ENCODE assay signal across 11 cellular contexts in genomic region chr6:35214869-35215664, GRCh38. TPM values are rescaled to one million over a fixed set of nuclear protein-coding genes. Genes with fewer than 3 reads are reported as not detected.
DNase-seq lines count a peak whose midpoint lies in the region; ATAC-seq and TF ChIP-seq lines count a peak whose summit lies in the region.
"Had no signal": no experiment of that assay in that cellular context is flagged by ENCODE, and none has a peak within 500 bp of the region (broad histone marks: within the 10 kb centered on the region; RNA-seq: fewer than 3 reads in every experiment).

No MANE protein-coding gene starts in this region.

- H3K4me3 ChIP-seq in ectodermal cell (ENCODE audit: insufficient read depth, low read depth, low read length): peak overlapping the region; percentile 76
- peak overlapping the region in 1 of 2 experiments; percentile 82 for H3K4me3 ChIP-seq in mesenchymal stem cell (ENCODE audit: insufficient read depth in 1 of 2, low read depth in 1 of 2, low read length in 2 of 2)

- no peaks in the 10 kb centered on the region for H3K79me1 ChIP-seq in mesenchymal stem cell (replicated peaks; ENCODE audit: low read length, poor library complexity, severe bottlenecking)

- no peak overlapping the region for H3K27ac Mint-ChIP-seq in activated naive CD8-positive, alpha-beta T cell
- H3K27ac Mint-ChIP-seq in activated naive CD8-positive, alpha-beta T cell treated with anti-CD3 and anti-CD28 coated beads for 36 hours: no peak overlapping the region
- peak overlapping the region; percentile 76 for H3K27ac Mint-ChIP-seq in type B pancreatic cell

- H3K27me3 Mint-ChIP-seq in activated naive CD8-positive, alpha-beta T cell: peaks cover 42% of the 10 kb centered on the region
- peaks cover 75% of the 10 kb centered on the region for H3K27me3 Mint-ChIP-seq in activated naive CD8-positive, alpha-beta T cell treated with anti-CD3 and anti-CD28 coated beads for 36 hours
- H3K27me3 Mint-ChIP-seq in type B pancreatic cell: peaks cover 23% of the 10 kb centered on the region

- no peak overlapping the region for H3K18ac ChIP-seq in mesenchymal stem cell (ENCODE audit: low read depth in 1 of 2, low read length in 2 of 2)

- no peak overlapping the region for H2BK15ac ChIP-seq in mesenchymal stem cell (ENCODE audit: low read depth, poor library complexity, severe bottlenecking)

- H4K8ac ChIP-seq in mesenchymal stem cell (ENCODE audit: low read length): no peak overlapping the region

- H3K27ac ChIP-seq in ectodermal cell (ENCODE audit: insufficient read depth, low read depth, low read length, poor library complexity, severe bottlenecking): no peak overlapping the region
- H3K27ac ChIP-seq in mesenchymal stem cell (ENCODE audit: low read length, poor library complexity, severe bottlenecking): no peak overlapping the region
- H3K27ac ChIP-seq: transverse colon had no signal

- H3K4me1 Mint-ChIP-seq in activated naive CD8-positive, alpha-beta T cell (ENCODE audit: low read depth): peaks cover 9% of the 10 kb centered on the region
- H3K4me1 Mint-ChIP-seq in activated naive CD8-positive, alpha-beta T cell treated with anti-CD3 and anti-CD28 coated beads for 36 hours: no peaks in the 10 kb centered on the region
- peaks cover 44% of the 10 kb centered on the region for H3K4me1 Mint-ChIP-seq in type B pancreatic cell (ENCODE audit: unreplicated experiment)

- H2BK120ac ChIP-seq in mesenchymal stem cell (ENCODE audit: low read depth, low read length): no peak overlapping the region

- no peak overlapping the region for H3K14ac ChIP-seq in mesenchymal stem cell (ENCODE audit: low read length in 2 of 2)

- no peak overlapping the region for H2BK5ac ChIP-seq in mesenchymal stem cell (ENCODE audit: low read depth, low read length, poor library complexity, severe bottlenecking)

- no peak overlapping the region for H3K4ac ChIP-seq in mesenchymal stem cell (ENCODE audit: low read depth in 1 of 2, low read length in 2 of 2)

- H3K9me3 Mint-ChIP-seq in activated naive CD8-positive, alpha-beta T cell (ENCODE audit: low read depth): no peaks in the 10 kb centered on the region
- no peaks in the 10 kb centered on the region for H3K9me3 Mint-ChIP-seq in activated naive CD8-positive, alpha-beta T cell treated with anti-CD3 and anti-CD28 coated beads for 36 hours
- no peaks in the 10 kb centered on the region for H3K9me3 Mint-ChIP-seq in type B pancreatic cell

- H3K36me3 Mint-ChIP-seq in activated naive CD8-positive, alpha-beta T cell: peaks cover 4% of the 10 kb centered on the region
- no peaks in the 10 kb centered on the region for H3K36me3 Mint-ChIP-seq in activated naive CD8-positive, alpha-beta T cell treated with anti-CD3 and anti-CD28 coated beads for 36 hours
- no peaks in the 10 kb centered on the region for H3K36me3 Mint-ChIP-seq in type B pancreatic cell

- peak overlapping the region; percentile 94 for H3K4me2 ChIP-seq in mesenchymal stem cell (ENCODE audit: low read length, poor library complexity, severe bottlenecking)

- H3K27me3 ChIP-seq in ectodermal cell (ENCODE audit: control insufficient read depth, insufficient read depth, low read length, poor library complexity, severe bottlenecking) (peaks cover 13% of the 10 kb centered on the region), mesenchymal stem cell (ENCODE audit: control insufficient read depth in 1 of 2, insufficient read depth in 1 of 2, low read length in 2 of 2) (peaks cover 34 to 62% of the 10 kb centered on the region in 2 experiments)

- no peak for DNase-seq in activated naive CD8-positive, alpha-beta T cell treated with anti-CD3 and anti-CD28 coated beads for 36 hours
- DNase-seq in mesenchymal stem cell: no peak
- no peak for DNase-seq in type B pancreatic cell (ENCODE audit: extremely low spot score, unreplicated experiment)
- DNase-seq in DMS53 treated with DMSO at 0.1 percent for 48 hours (lab: John Stamatoyannopoulos, UW; ENCODE audit: unreplicated experiment): no peak
- no peak for DNase-seq in DMS79 treated with DMSO at 0.1 percent for 48 hours (lab: John Stamatoyannopoulos, UW)
- DNase-seq: activated naive CD4-positive, alpha-beta T cell treated with Interleukin-2 at 50 U/mL for 16 hours; stimulated activated CD4-positive, alpha-beta T cell treated with anti-CD3 and anti-CD28 coated beads, Interleukin-2, amount 100 ng/mL, for 48 hours; transverse colon had no signal

- 4 to 5% methylated on average over 12 to 17 of the region's 18 CpGs for WGBS in ectodermal cell, 2 experiments
- 10% methylated on average over 6 of the region's 18 CpGs for WGBS in mesenchymal stem cell

- H3K36me3 ChIP-seq in ectodermal cell (ENCODE audit: control insufficient read depth, insufficient read depth, low read length) (no peaks in the 10 kb centered on the region), mesenchymal stem cell (ENCODE audit: control insufficient read depth in 1 of 2, insufficient read depth in 2 of 2, low read depth in 1 of 2, low read length in 2 of 2) (no peaks in the 10 kb centered on the region)
- H3K36me3 ChIP-seq: transverse colon had no signal

- no peak overlapping the region for H3K23ac ChIP-seq in mesenchymal stem cell (ENCODE audit: low read length in 2 of 2)

- peak overlapping the region; percentile 25 for H3K9ac ChIP-seq in mesenchymal stem cell (ENCODE audit: low read length)

- peaks cover 59% of the 10 kb centered on the region for H3K4me1 ChIP-seq in ectodermal cell (ENCODE audit: control insufficient read depth, insufficient read depth, low read length)
- H3K4me1 ChIP-seq in mesenchymal stem cell (ENCODE audit: control insufficient read depth, insufficient read depth, low read depth, low read length): peaks cover 22% of the 10 kb centered on the region

- H2AFZ ChIP-seq in mesenchymal stem cell (ENCODE audit: low read depth, low read length): no peak overlapping the region

- no peak for TF ChIP-seq CTCF in type B pancreatic cell (conservative IDR thresholded peaks at IDR 0.05)

- H2BK12ac ChIP-seq in mesenchymal stem cell (ENCODE audit: low read length in 2 of 2): no peak overlapping the region

- no peak overlapping the region for H2AK5ac ChIP-seq in mesenchymal stem cell (ENCODE audit: low read length, severe bottlenecking)

- H4K91ac ChIP-seq in mesenchymal stem cell (ENCODE audit: low read length): no peak overlapping the region

- no peak for ATAC-seq in HG03439 (IDR thresholded peaks at IDR 0.05; ENCODE audit: unreplicated experiment)

- H3K9me3 ChIP-seq in ectodermal cell (ENCODE audit: control insufficient read depth, low read length) (no peaks in the 10 kb centered on the region), mesenchymal stem cell (ENCODE audit: control insufficient read depth, low read length) (no peaks in the 10 kb centered on the region)
- H3K9me3 ChIP-seq: transverse colon had no signal

- H3K4me3 Mint-ChIP-seq in activated naive CD8-positive, alpha-beta T cell: peak overlapping the region; percentile 4
- no peak overlapping the region for H3K4me3 Mint-ChIP-seq in activated naive CD8-positive, alpha-beta T cell treated with anti-CD3 and anti-CD28 coated beads for 36 hours
- peak overlapping the region; percentile 80 for H3K4me3 Mint-ChIP-seq in type B pancreatic cell

RNA-seq across cellular contexts. Expression of gene SCUBE3, which starts 1.3 kb away (rescaled TPM):
- not detected for total RNA-seq in activated naive CD8-positive, alpha-beta T cell treated with anti-CD3 and anti-CD28 coated beads for 36 hours
- 28.8 TPM for polyA plus RNA-seq in ectodermal cell (2013, experiment 1 of 4)
- 32.1 TPM for polyA plus RNA-seq in ectodermal cell (2013, experiment 2 of 4)
- 24.4 TPM for polyA plus RNA-seq in ectodermal cell (2013, experiment 3 of 4)
- 28.3 TPM for polyA plus RNA-seq in ectodermal cell (2013, experiment 4 of 4)
- polyA plus RNA-seq in mesenchymal stem cell (2013, experiment 1 of 2): 2.0 TPM
- 1.9 TPM for polyA plus RNA-seq in mesenchymal stem cell (2013, experiment 2 of 2)
- total RNA-seq in type B pancreatic cell (ENCODE audit: low replicate concordance): 14.7 and 14.9 TPM in 2 replicates

RNA-seq across cellular contexts. Expression of gene ZNF76, which starts 44.5 kb away (rescaled TPM):
- total RNA-seq in activated naive CD8-positive, alpha-beta T cell treated with anti-CD3 and anti-CD28 coated beads for 36 hours: 10 to 100 TPM; 25.7 to 26.1 TPM
- polyA plus RNA-seq in ectodermal cell (2013, experiment 1 of 4): 49.6 TPM
- 38.9 TPM for polyA plus RNA-seq in ectodermal cell (2013, experiment 2 of 4)
- 39.3 TPM for polyA plus RNA-seq in ectodermal cell (2013, experiment 3 of 4)
- polyA plus RNA-seq in ectodermal cell (2013, experiment 4 of 4): 41.1 TPM
- polyA plus RNA-seq in mesenchymal stem cell (2013, experiment 1 of 2): 12.0 TPM
- 10.9 TPM for polyA plus RNA-seq in mesenchymal stem cell (2013, experiment 2 of 2)
- 25.3 and 37.3 TPM in 2 replicates for total RNA-seq in type B pancreatic cell (ENCODE audit: low replicate concordance)

Comparison
In these comparisons a context has a peak if more than half of its experiments do, and no peak if none do; other contexts are left out.
1. RNA of gene SCUBE3, which starts 1.3 kb away (total RNA-seq): 14.7 to 14.9 TPM in type B pancreatic cell; not detected in activated naive CD8-positive, alpha-beta T cell treated with anti-CD3 and anti-CD28 coated beads for 36 hours; every median in the first group is over 10 times any median in the second.